1 cellular context compared by ENCODE assay signal in the genomic region with DNA sequence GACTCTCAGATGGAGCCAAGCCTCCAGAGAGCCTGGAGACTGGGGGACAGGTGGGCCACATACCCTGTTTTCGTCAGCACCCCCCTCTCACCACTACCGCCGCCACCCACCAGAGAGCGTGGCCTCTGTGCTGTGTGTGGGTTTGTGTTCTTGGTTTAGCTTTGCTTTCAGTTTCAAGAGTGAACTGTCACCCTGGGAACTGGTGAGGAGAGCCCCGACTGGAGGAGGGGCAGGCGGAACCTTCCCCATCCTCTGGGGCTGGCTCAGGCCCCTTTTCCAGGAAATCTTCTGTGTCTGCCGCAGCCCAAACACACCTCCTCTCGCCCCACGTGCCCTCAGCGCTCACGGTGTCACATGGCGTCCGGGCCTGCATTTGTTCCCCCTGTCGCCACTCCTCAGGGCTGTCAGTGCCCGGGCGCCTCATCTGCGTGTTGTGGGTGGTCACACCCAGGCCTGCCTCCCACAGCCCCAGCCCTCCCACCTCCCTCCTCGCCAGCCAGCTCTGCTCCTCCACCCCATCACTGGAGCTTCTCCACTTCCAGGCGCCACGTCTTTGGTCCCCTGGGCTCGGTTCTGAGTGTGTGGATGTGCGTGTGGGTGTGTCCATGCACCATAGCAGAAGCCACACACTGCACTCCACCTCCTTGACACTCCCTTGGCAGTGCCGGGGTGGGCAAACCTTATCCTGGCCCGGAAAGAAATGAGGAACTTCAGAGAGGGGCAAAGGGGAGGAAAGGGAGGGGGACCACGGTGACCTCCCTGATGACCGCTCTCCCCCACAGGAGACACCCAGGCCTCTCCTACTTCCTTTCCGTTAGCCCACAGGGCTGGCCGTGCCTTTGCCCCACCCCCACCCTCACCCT.
TF ChIP-seq lines count a peak whose summit lies in the region.

No MANE protein-coding gene starts in this region.

TF ChIP-seq in H1, 55 proteins besides CTCF, POLR2A, EP300 and RAD21 (continued from another document):
- TF ChIP-seq CBX5 (IDR thresholded peaks at IDR 0.05; ENCODE audit: low read depth, low read length) (no peak), TEAD4 (IDR thresholded peaks at IDR 0.05; ENCODE audit: low read depth, low read length) (no peak)
